ENCODE assay signal across 24 cellular contexts in genomic region chr5:1144089-1144488, GRCh38. TPM values are rescaled to one million over a fixed set of nuclear protein-coding genes. Genes with fewer than 3 reads are reported as not detected.
DNase-seq lines count a peak whose midpoint lies in the region; ATAC-seq, FAIRE-seq and TF ChIP-seq lines count a peak whose summit lies in the region.
"Had no signal": no experiment of that assay in that cellular context is flagged by ENCODE, and none has a peak within 500 bp of the region (broad histone marks: within the 10 kb centered on the region; RNA-seq: fewer than 3 reads in every experiment).

No MANE protein-coding gene starts in this region.

- no peak overlapping the region for H2AFZ ChIP-seq in astrocyte (ENCODE audit: low read depth, low read length)
- H2AFZ ChIP-seq: GM23338 had no signal

- peaks cover 1% of the 10 kb centered on the region for H3K4me1 Mint-ChIP-seq in astrocyte (ENCODE audit: low read depth, unreplicated experiment)
- H3K4me1 Mint-ChIP-seq: CD14-positive monocyte had no signal

- WGBS in testis, 2 donors, result 70 to 78% methylated on average over 10 to 19 of the region's 19 CpGs

- TF ChIP-seq CTCF in astrocyte (IDR thresholded peaks at IDR 0.05; ENCODE audit: insufficient read depth, low read depth, low read length) (no peak), testis (IDR thresholded peaks at IDR 0.05) (no peak)

- peak overlapping the region; percentile 62 for H3K27ac Mint-ChIP-seq in astrocyte (ENCODE audit: unreplicated experiment)
- H3K27ac Mint-ChIP-seq: CD4-positive, alpha-beta memory T cell; GM23338; HFFc6 had no signal

- H3K27me3 ChIP-seq in astrocyte (ENCODE audit: insufficient read depth, low read length), result peaks cover 2% of the 10 kb centered on the region
- no peaks in the 10 kb centered on the region for H3K27me3 ChIP-seq in testis
- H3K27me3 ChIP-seq: BLaER1 had no signal

- DNase-seq in Right ventricle myocardium superior (peak; percentile 44), left cardiac atrium (no peak), astrocyte (ENCODE audit: low read depth) (no peak), myocyte (ENCODE audit: low read depth) (peak; percentile 63), testis (peak; percentile 68), NCI-H1048 (lab: John Stamatoyannopoulos, UW) (no peak), globus pallidus (ENCODE audit: low spot score) (no peak)
- DNase-seq in activated CD4-positive, alpha-beta T cell treated with anti-CD3 and anti-CD28 coated beads for 4 hours, result no peak
- DNase-seq: 8988T; CD4-positive, alpha-beta memory T cell; DMS153; DMS79; GDM1; HCEC 1CT; HFFc6 had no signal

- intact Hi-C loops in Right ventricle myocardium superior (cut with DNase I), result no loop called here
- intact Hi-C loops in left cardiac atrium (cut with DNase I), result loop anchor here in 1 of 2 donors (10.0 kb wide), 1 partner anchor 219 kb away; no protein-coding TSS in a partner anchor
- intact Hi-C loops in testis (cut with DNase I; ENCODE audit: low total_unique reads), result no loop called here

- H3K4me3 ChIP-seq in astrocyte (ENCODE audit: insufficient read depth, low read depth, low read length) (no peak overlapping the region), testis (no peak overlapping the region)
- H3K4me3 ChIP-seq: BLaER1, GM23338 had no signal

- H3K4me3 Mint-ChIP-seq in astrocyte (ENCODE audit: unreplicated experiment), result no peak overlapping the region
- H3K4me3 Mint-ChIP-seq: CD14-positive monocyte; CD4-positive, alpha-beta memory T cell; GM23338; HFFc6 had no signal

- H3K79me2 ChIP-seq in astrocyte (ENCODE audit: insufficient read depth, low read length), result no peaks in the 10 kb centered on the region

- peaks cover 16% of the 10 kb centered on the region for H3K27me3 Mint-ChIP-seq in astrocyte (ENCODE audit: low read depth, unreplicated experiment)

- no peaks in the 10 kb centered on the region for H3K4me1 ChIP-seq in astrocyte (ENCODE audit: insufficient read depth, low read length)
- H3K4me1 ChIP-seq in testis, result peaks cover 30% of the 10 kb centered on the region

- no peaks in the 10 kb centered on the region for H3K9me3 ChIP-seq in astrocyte (ENCODE audit: insufficient read depth, low read depth, low read length)
- H3K9me3 ChIP-seq in testis, result no peaks in the 10 kb centered on the region
- H3K9me3 ChIP-seq: BLaER1 had no signal

- H3K27ac ChIP-seq in astrocyte (ENCODE audit: low read depth, low read length) (no peak overlapping the region), testis (no peak overlapping the region)
- H3K27ac ChIP-seq: BLaER1 had no signal

- H3K9ac ChIP-seq in astrocyte (ENCODE audit: low read length), result no peak overlapping the region
- H3K9ac ChIP-seq: BLaER1 had no signal

- H3K4me2 ChIP-seq in astrocyte (ENCODE audit: low read length), result no peak overlapping the region
- H3K4me2 ChIP-seq: GM23338 had no signal

- FAIRE-seq in astrocyte (lab: Jason Lieb, UNC), result no peak
- FAIRE-seq: GM12892, GM18507, H54 had no signal

- no peaks in the 10 kb centered on the region for H3K36me3 Mint-ChIP-seq in astrocyte (ENCODE audit: low read depth, unreplicated experiment)
- H3K36me3 Mint-ChIP-seq: CD14-positive monocyte; CD4-positive, alpha-beta memory T cell had no signal

- H4K20me1 ChIP-seq in astrocyte (ENCODE audit: insufficient read depth, low read length), result no peaks in the 10 kb centered on the region
- H4K20me1 ChIP-seq: BLaER1 had no signal

- ATAC-seq in Right ventricle myocardium superior (ENCODE audit: poor library complexity) (no peak), left cardiac atrium (no peak)
- ATAC-seq: GM23338 had no signal

- H3K36me3 ChIP-seq in astrocyte (ENCODE audit: insufficient read depth, low read length), result no peaks in the 10 kb centered on the region
- H3K36me3 ChIP-seq in testis (ENCODE audit: low read depth, missing control alignments), result no peaks in the 10 kb centered on the region
- H3K36me3 ChIP-seq: BLaER1 had no signal

- no peaks in the 10 kb centered on the region for H3K9me3 Mint-ChIP-seq in astrocyte (ENCODE audit: unreplicated experiment)
- H3K9me3 Mint-ChIP-seq: CD14-positive monocyte; CD4-positive, alpha-beta memory T cell; GM23338; HFFc6 had no signal

- TF ChIP-seq POLR2A in testis (IDR thresholded peaks at IDR 0.05), result no peak

RNA-seq across cellular contexts. Expression of gene SLC12A7, which starts 32.2 kb away (rescaled TPM):
- 172 TPM for total RNA-seq in Right ventricle myocardium superior
- 10 to 100 TPM; 53.7 to 54.1 TPM for total RNA-seq in left cardiac atrium
- total RNA-seq in astrocyte, result 28.6 and 30.5 TPM in 2 replicates
- total RNA-seq in myocyte, result 38.0 and 77.2 TPM in 2 replicates
- 77.6 TPM for polyA plus RNA-seq in myocyte (2012)
- 100 to 1,000 TPM; 168 to 212 TPM for total RNA-seq in testis
- 73.2 TPM for polyA plus RNA-seq in testis (ENCODE audit: insufficient read depth, low read depth, low replicate concordance)

RNA-seq across cellular contexts. Expression of gene SLC6A19, which starts 57.3 kb away (rescaled TPM):
- total RNA-seq in Right ventricle myocardium superior, result not detected
- total RNA-seq in left cardiac atrium, result not detected
- total RNA-seq in astrocyte, result not detected in 2 replicates
- 0.31 TPM in 1 of 2 replicates, not detected in the other for total RNA-seq in myocyte
- polyA plus RNA-seq in myocyte (2012), result not detected
- total RNA-seq in testis, result under 1 TPM; 0.16 to 0.68 TPM
- polyA plus RNA-seq in testis (ENCODE audit: insufficient read depth, low read depth, low replicate concordance), result 0.28 TPM
- total RNA-seq: A673; CD4-positive, alpha-beta memory T cell; Daoy; GM23338; HFFc6 had no signal
- polyA plus RNA-seq: AG04450; CD14-positive monocyte; CD4-positive, alpha-beta memory T cell; GM23338 had no signal

Comparison
In these comparisons a context has a peak if more than half of its experiments do, and no peak if none do; other contexts are left out.
1. DNase-seq: peak in Right ventricle myocardium superior (single experiment), myocyte (single experiment) and testis (single experiment); none in left cardiac atrium (single experiment), astrocyte (single experiment), NCI-H1048 (single experiment), activated CD4-positive, alpha-beta T cell treated with anti-CD3 and anti-CD28 coated beads for 4 hours (0 of 2) and globus pallidus (single experiment).